In genomic region chr17:20533206-20533605, GRCh38 we compare ENCODE assay signal across 14 cellular contexts. TPM values are rescaled to one million over a fixed set of nuclear protein-coding genes. Genes with fewer than 3 reads are reported as not detected.
DNase-seq lines count a peak whose midpoint lies in the region; ATAC-seq and TF ChIP-seq lines count a peak whose summit lies in the region.
"Not testable (repeated sequence)": the region's sequence is repeated elsewhere in the genome, so short reads cannot be mapped to it uniquely, and the experiment has no call there.
"Had no signal": no experiment of that assay in that cellular context is flagged by ENCODE, and none has a peak within 500 bp of the region (broad histone marks: within the 10 kb centered on the region; RNA-seq: fewer than 3 reads in every experiment).

No MANE protein-coding gene starts in this region.

- H3K4me1 Mint-ChIP-seq in activated T-cell treated with anti-CD3 and anti-CD28 coated beads, Interleukin-2, amount 50 U/mL, for 4 hours (ENCODE audit: low read depth), result not testable (repeated sequence)
- peaks cover 10% of the 10 kb centered on the region for H3K4me1 Mint-ChIP-seq in central memory CD8-positive, alpha-beta T cell
- peaks cover 5 to 18% (median 10%) of the 10 kb centered on the region in 7 donors for H3K4me1 Mint-ChIP-seq in naive thymus-derived CD4-positive, alpha-beta T cell

- H3K27me3 Mint-ChIP-seq in activated T-cell treated with anti-CD3 and anti-CD28 coated beads, Interleukin-2, amount 50 U/mL, for 4 hours (ENCODE audit: low read depth); central memory CD8-positive, alpha-beta T cell; naive thymus-derived CD4-positive, alpha-beta T cell: not testable (repeated sequence)

- peak overlapping the region; percentile 83 for H3K27ac Mint-ChIP-seq in central memory CD8-positive, alpha-beta T cell (ENCODE audit: low read depth)
- peak overlapping the region in 4 of 9 donors; percentile 25 to 70 (median 50) for H3K27ac Mint-ChIP-seq in naive thymus-derived CD4-positive, alpha-beta T cell

- DNase-seq in AG10803 (ENCODE audit: low read depth); activated T-cell treated with anti-CD3 and anti-CD28 coated beads, Interleukin-2, amount 50 U/mL, for 4 hours; central memory CD8-positive, alpha-beta T cell (ENCODE audit: low spot score in 2 of 2); naive thymus-derived CD4-positive, alpha-beta T cell; skeletal muscle cell (ENCODE audit: low read depth): not testable (repeated sequence)
- DNase-seq in H4 (ENCODE audit: low spot score) (peak; percentile 8), NCI-H82 (lab: John Stamatoyannopoulos, UW) (peak; percentile 34), cardiac muscle cell (ENCODE audit: low read depth in 1 of 2, low spot score in 1 of 2) (peak in 1 of 2 donors; percentile 11)

- peak overlapping the region; percentile 70 for H3K4me3 Mint-ChIP-seq in activated T-cell treated with anti-CD3 and anti-CD28 coated beads, Interleukin-2, amount 50 U/mL, for 4 hours
- H3K4me3 Mint-ChIP-seq in central memory CD8-positive, alpha-beta T cell, result peak overlapping the region; percentile 78
- H3K4me3 Mint-ChIP-seq in naive thymus-derived CD4-positive, alpha-beta T cell, result peak overlapping the region; percentile 51 to 89 (median 78)

- not testable (repeated sequence) for H3K36me3 Mint-ChIP-seq in activated T-cell treated with anti-CD3 and anti-CD28 coated beads, Interleukin-2, amount 50 U/mL, for 4 hours (ENCODE audit: insufficient read depth); central memory CD8-positive, alpha-beta T cell (ENCODE audit: insufficient read depth); naive thymus-derived CD4-positive, alpha-beta T cell

- H3K4me3 ChIP-seq in AG10803 (ENCODE audit: low read length) (peak overlapping the region; percentile 62), cardiac muscle cell (peak overlapping the region; percentile 14), skeletal muscle cell (ENCODE audit: low read depth, low read length) (peak overlapping the region; percentile 47)
- H3K4me3 ChIP-seq in naive thymus-derived CD4-positive, alpha-beta T cell (ENCODE audit: low read length), result not testable (repeated sequence)

- not testable (repeated sequence) for H3K27me3 ChIP-seq in cardiac muscle cell; naive thymus-derived CD4-positive, alpha-beta T cell (ENCODE audit: control insufficient read depth in 2 of 2, insufficient read depth in 2 of 2, low read length in 2 of 2)

- H3K36me3 ChIP-seq in cardiac muscle cell; naive thymus-derived CD4-positive, alpha-beta T cell (ENCODE audit: control insufficient read depth in 2 of 3, insufficient read depth in 3 of 3, low read length in 3 of 3): not testable (repeated sequence)

- POLR2A ChIA-PET in naive thymus-derived CD4-positive, alpha-beta T cell (lab: Charles Lee), result not testable (repeated sequence)

- H3K4me1 ChIP-seq in cardiac muscle cell (ENCODE audit: low read depth); naive thymus-derived CD4-positive, alpha-beta T cell (ENCODE audit: control insufficient read depth in 2 of 2, insufficient read depth in 2 of 2, low read length in 2 of 2): not testable (repeated sequence)

- H3K9me3 Mint-ChIP-seq in activated T-cell treated with anti-CD3 and anti-CD28 coated beads, Interleukin-2, amount 50 U/mL, for 4 hours; central memory CD8-positive, alpha-beta T cell; naive thymus-derived CD4-positive, alpha-beta T cell: not testable (repeated sequence)

- CTCF ChIA-PET in naive thymus-derived CD4-positive, alpha-beta T cell (lab: Charles Lee), result not testable (repeated sequence)

- intact Hi-C loops in naive thymus-derived CD4-positive, alpha-beta T cell (cut with micrococcal nuclease), result not testable (repeated sequence)

- not testable (repeated sequence) for ATAC-seq in activated T-cell treated with anti-CD3 and anti-CD28 coated beads, Interleukin-2, amount 50 U/mL, for 4 hours; central memory CD8-positive, alpha-beta T cell (replicated peaks; ENCODE audit: extremely low read depth, poor library complexity, severe bottlenecking); naive thymus-derived CD4-positive, alpha-beta T cell

- not testable (repeated sequence) for TF ChIP-seq CTCF in AG10803 (conservative IDR thresholded peaks at IDR 0.05; ENCODE audit: low read length); cardiac muscle cell (IDR thresholded peaks at IDR 0.05; ENCODE audit: low read depth, low read length)

- H3K9me3 ChIP-seq in cardiac muscle cell (ENCODE audit: low read depth); naive thymus-derived CD4-positive, alpha-beta T cell (ENCODE audit: control insufficient read depth in 2 of 3, low read length in 3 of 3): not testable (repeated sequence)

- not testable (repeated sequence) for H3K27ac ChIP-seq in cardiac muscle cell; naive thymus-derived CD4-positive, alpha-beta T cell (ENCODE audit: low read depth, low read length)

RNA-seq across cellular contexts. Expression of gene CDRT15L2, which starts 46.3 kb away (rescaled TPM):
- total RNA-seq in H4 (2014; rRNA removed; shearing (Covaris generic)), result not detected in 2 replicates
- not detected for total RNA-seq in activated T-cell treated with anti-CD3 and anti-CD28 coated beads, Interleukin-2, amount 50 U/mL, for 4 hours
- not detected in 2 replicates for total RNA-seq in cardiac muscle cell
- polyA plus RNA-seq in cardiac muscle cell, result not detected in 2 replicates
- total RNA-seq in naive thymus-derived CD4-positive, alpha-beta T cell, result not detected
- polyA plus RNA-seq in naive thymus-derived CD4-positive, alpha-beta T cell, result not detected
- total RNA-seq: dermis blood vessel endothelial cell, HT-29, left lung, occipital lobe, Right ventricle myocardium inferior, upper lobe of right lung had no signal
